ENCODE assay signal across 8 cellular contexts in the genomic region with DNA sequence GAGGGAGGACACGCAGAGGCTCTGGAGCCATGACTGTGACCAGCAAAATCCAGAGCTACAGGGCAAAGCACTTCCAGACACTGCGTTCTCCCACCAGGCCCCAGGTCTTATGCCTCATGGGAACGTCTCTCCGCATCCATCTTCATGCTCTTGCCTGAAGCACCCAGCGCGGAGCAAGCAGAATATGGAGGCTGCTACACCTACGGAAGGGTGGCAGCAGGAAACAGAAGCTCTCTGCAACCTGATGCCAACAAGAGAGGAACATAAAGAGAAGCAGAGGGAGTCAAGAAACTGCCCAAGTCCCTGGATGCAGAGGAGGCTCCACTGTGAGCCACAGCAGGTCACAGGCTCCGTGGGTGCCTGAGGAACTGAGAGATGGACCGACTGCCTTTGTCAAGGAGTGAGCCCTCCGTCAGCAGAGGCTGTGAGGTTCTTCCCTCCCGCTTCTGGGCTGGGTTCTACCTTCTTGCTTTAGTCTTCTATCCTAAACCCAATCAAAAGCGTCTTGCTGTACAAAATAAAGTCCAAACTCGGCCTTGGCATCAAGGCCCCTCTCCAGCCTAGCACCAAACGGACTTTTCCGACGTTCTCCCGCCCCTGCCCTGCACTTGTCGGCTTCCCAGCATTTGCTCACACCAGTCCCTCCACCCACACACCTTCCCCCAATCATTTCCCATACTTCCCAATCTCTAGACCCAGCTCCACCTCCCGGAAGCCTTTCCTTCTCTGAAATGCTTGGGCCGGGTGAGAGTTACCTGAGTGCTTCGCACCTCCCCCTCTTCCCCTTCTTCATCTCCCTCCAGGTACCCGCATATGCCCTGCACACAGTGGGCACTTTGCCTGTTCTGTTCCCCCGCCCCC. TPM values are rescaled to one million over a fixed set of nuclear protein-coding genes. Genes with fewer than 3 reads are reported as not detected.
DNase-seq lines count a peak whose midpoint lies in the region; ATAC-seq and TF ChIP-seq lines count a peak whose summit lies in the region.

No MANE protein-coding gene starts in this region.

- intact Hi-C loops in Calu3 (cut with micrococcal nuclease; ENCODE audit: unreplicated experiment) = loop anchor here (5.0 kb wide), 1 partner anchor 51 kb away; no protein-coding TSS in a partner anchor

- peak overlapping the region; percentile 91 for H3K4me3 ChIP-seq in epithelial cell of esophagus (ENCODE audit: low read length)

- peak overlapping the region; percentile 14 for H3K27ac Mint-ChIP-seq in Calu3 (ENCODE audit: unreplicated experiment)
- peak overlapping the region; percentile 62 to 77 (median 72) for H3K27ac Mint-ChIP-seq in nephron

- peak; percentile 63 for DNase-seq in Calu3
- peak; percentile 19 for DNase-seq in SK-N-DZ (ENCODE audit: low spot score)
- DNase-seq in epithelial cell of esophagus (ENCODE audit: low read depth) = peak; percentile 77
- no peak for DNase-seq in GM13977 (ENCODE audit: low spot score)

- TF ChIP-seq CTCF in Calu3 (IDR thresholded peaks at IDR 0.05; ENCODE audit: unreplicated experiment) = no peak
- no peak for TF ChIP-seq CTCF in epithelial cell of esophagus (IDR thresholded peaks at IDR 0.05; ENCODE audit: insufficient read depth, low read depth, low read length, missing control alignments)
- TF ChIP-seq CTCF in nephron (IDR thresholded peaks at IDR 0.05; ENCODE audit: unreplicated experiment in 3 of 3) = no peak
- TF ChIP-seq CTCF in GM13977 (IDR thresholded peaks at IDR 0.05; ENCODE audit: extremely low read depth, insufficient read depth, missing control alignments) = no peak

- H3K27me3 Mint-ChIP-seq in Calu3 (ENCODE audit: unreplicated experiment) (no peaks in the 10 kb centered on the region), nephron (ENCODE audit: low read depth) (peaks cover 4% of the 10 kb centered on the region)

- H3K4me1 Mint-ChIP-seq in Calu3 (ENCODE audit: low read depth, unreplicated experiment) (peaks cover 59% of the 10 kb centered on the region), nephron (peaks cover 35% of the 10 kb centered on the region)

- in situ Hi-C loops in GM13977 (cut with MboI; ENCODE audit: low pct_unique_long_range_greater_than_20kb, low sequenced_read_pairs, unreplicated experiment) = no loop called here

- BruUV-seq in Calu3 (replicated peaks; lab: Mats Ljungman, UMichigan) = no TSS peak

- ATAC-seq in HG03460 (IDR thresholded peaks at IDR 0.05; ENCODE audit: unreplicated experiment) (peak; percentile 4), HG03565 (IDR thresholded peaks at IDR 0.05; ENCODE audit: unreplicated experiment) (no peak), HG03354 (IDR thresholded peaks at IDR 0.05; ENCODE audit: poor library complexity, severe bottlenecking, unreplicated experiment) (no peak)

- no peaks in the 10 kb centered on the region for H3K9me3 Mint-ChIP-seq in Calu3 (ENCODE audit: low read depth, unreplicated experiment)
- H3K9me3 Mint-ChIP-seq in nephron = no peaks in the 10 kb centered on the region

- CTCF ChIA-PET in Calu3 (lab: Charles Lee) = interaction anchor here (0.6 to 2.5 kb wide), 11 partner anchors 17 to 386 kb away, joined by 3 to 11 read pairs (median 5); no protein-coding TSS in a partner anchor

- H3K4me3 Mint-ChIP-seq in Calu3 (ENCODE audit: low read depth, unreplicated experiment) (peak overlapping the region; percentile 85), nephron (peak overlapping the region; percentile 96 to 98 (median 97))

- H3K36me3 Mint-ChIP-seq in Calu3 (ENCODE audit: insufficient read depth, unreplicated experiment) = peaks cover 67% of the 10 kb centered on the region
- peaks cover 32% of the 10 kb centered on the region for H3K36me3 Mint-ChIP-seq in nephron (ENCODE audit: low read depth)

RNA-seq across cellular contexts. Expression of a gene that starts 0.9 kb away (rescaled TPM):
- total RNA-seq in Calu3 (2022) = 448 and 469 TPM in 2 replicates
- polyA plus RNA-seq in SK-N-DZ (2014; cell fraction: cytosol; rRNA removed) = 94.7 and 125 TPM in 2 replicates
- polyA plus RNA-seq in SK-N-DZ (2014; cell fraction: nucleus; rRNA removed) = 39.9 and 43.6 TPM in 2 replicates
